1 cellular context compared by ENCODE assay signal in genomic region chr10:80498833-80499671, GRCh38.
TF ChIP-seq lines count a peak whose summit lies in the region.

No MANE protein-coding gene starts in this region.

TF ChIP-seq in H1, 55 proteins besides CTCF, POLR2A, EP300 and RAD21:
- TF ChIP-seq HDAC6 (IDR thresholded peaks at IDR 0.05; ENCODE audit: low read depth, low read length): no peak
- peak; percentile 95 for TF ChIP-seq CEBPB (IDR thresholded peaks at IDR 0.05; ENCODE audit: low read depth, low read length)
- peak; percentile 25; the same call in 1 of the 2 replicates for TF ChIP-seq MAFK (IDR thresholded peaks at IDR 0.05; ENCODE audit: low read depth, low read length)
- TF ChIP-seq FOSL1 (IDR thresholded peaks at IDR 0.05; ENCODE audit: insufficient read depth, low read depth, low read length): no peak
